8 cellular contexts compared by ENCODE assay signal in the genomic region with DNA sequence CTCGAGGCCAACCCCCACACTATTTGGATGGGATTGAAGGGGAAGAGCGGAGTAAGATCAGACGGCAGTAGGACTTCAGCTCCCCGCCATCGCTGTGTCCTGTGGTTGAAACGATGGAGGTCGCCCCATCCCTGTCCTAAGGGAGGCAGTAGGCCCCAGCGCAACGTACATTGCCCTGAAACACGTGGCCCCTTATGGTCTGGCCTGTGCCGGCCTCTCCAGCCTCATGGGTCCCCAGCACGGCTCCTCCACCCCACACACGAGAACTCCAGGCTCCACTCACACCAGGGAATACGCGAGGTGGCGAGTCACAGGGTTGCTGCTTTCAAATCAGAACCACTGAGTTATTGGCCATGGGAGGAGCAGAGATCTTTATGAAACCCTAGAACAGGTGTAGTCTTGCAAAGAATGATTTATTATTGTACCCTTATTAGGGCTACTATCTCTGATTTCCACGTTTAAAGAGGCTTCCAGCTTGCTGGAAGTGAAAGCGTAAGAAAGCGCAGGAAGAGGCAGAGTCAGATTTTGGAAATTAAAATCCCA. TPM values are rescaled to one million over a fixed set of nuclear protein-coding genes. Genes with fewer than 3 reads are reported as not detected.
DNase-seq lines count a peak whose midpoint lies in the region; ATAC-seq, FAIRE-seq and TF ChIP-seq lines count a peak whose summit lies in the region.

No MANE protein-coding gene starts in this region.

- H3K27ac Mint-ChIP-seq in GM23338 = no peak overlapping the region

- no peak for FAIRE-seq in small intestine (lab: Jason Lieb, UNC)
- FAIRE-seq in urothelium cell line (lab: Jason Lieb, UNC) = no peak

- peak; percentile 68 for ATAC-seq in GM23338
- ATAC-seq in heart left ventricle = peak; percentile 9 to 23 (median 18)
- no peak for ATAC-seq in HG03460 (IDR thresholded peaks at IDR 0.05; ENCODE audit: unreplicated experiment)

- H3K9me2 ChIP-seq in GM23338 (ENCODE audit: insufficient read depth) = no peaks in the 10 kb centered on the region

- peaks cover 11% of the 10 kb centered on the region for H3K4me1 Mint-ChIP-seq in GM23338

- peak overlapping the region; percentile 27 to 90 (median 64) for H3K4me2 ChIP-seq in BLaER1 treated with 17β-estradiol and CSF1 and Interleukin-3, amounts not matched to agents 10 nM and 100 nM
- peak overlapping the region; percentile 35 for H3K4me2 ChIP-seq in GM23338

- H3K4me3 ChIP-seq in BLaER1 treated with 17β-estradiol and CSF1 and Interleukin-3, amounts not matched to agents 10 nM and 100 nM = peak overlapping the region in 9 of 10 experiments; percentile 44 to 95 (median 86); a peak in 14 of 20 replicates
- peak overlapping the region; percentile 6; the same call in 1 of the 2 replicates for H3K4me3 ChIP-seq in GM23338
- H3K4me3 ChIP-seq in SJSA1 = peak overlapping the region; percentile 60
- peak overlapping the region; percentile 12 to 88 (median 71) for H3K4me3 ChIP-seq in heart left ventricle
- H3K4me3 ChIP-seq in small intestine (ENCODE audit: low read depth in 1 of 2, low read length in 2 of 2) = no peak overlapping the region

- no peaks in the 10 kb centered on the region; the same call in 2 of the 3 replicates for H3K9me3 Mint-ChIP-seq in GM23338

- no peak for DNase-seq in GM23338 (ENCODE audit: low spot score)
- DNase-seq in SJSA1 (ENCODE audit: low read depth in 1 of 2, low spot score in 2 of 2) = no peak
- DNase-seq in heart left ventricle = peak in 2 of 5 donors; percentile 23 to 36
- peak; percentile 35 for DNase-seq in small intestine
- DNase-seq in urothelium cell line (ENCODE audit: low spot score) = no peak
- no peak for DNase-seq in stimulated activated CD4-positive, alpha-beta T cell treated with anti-CD3 and anti-CD28 coated beads, Interleukin-12 subunit alpha, Interleukin-12 subunit beta, amount 100 ng/mL, for 4 hours

- H3K27me3 ChIP-seq in BLaER1 treated with 17β-estradiol and CSF1 and Interleukin-3, amounts not matched to agents 10 nM and 100 nM = no peaks in the 10 kb centered on the region
- H3K27me3 ChIP-seq in GM23338 (ENCODE audit: insufficient read depth) (no peaks in the 10 kb centered on the region), SJSA1 (replicated peaks) (no peaks in the 10 kb centered on the region), heart left ventricle (no peaks in the 10 kb centered on the region), small intestine (ENCODE audit: control insufficient read depth in 2 of 2, insufficient read depth in 2 of 2, low read length in 2 of 2) (no peaks in the 10 kb centered on the region)

- H3K36me3 ChIP-seq in BLaER1 treated with 17β-estradiol and CSF1 and Interleukin-3, amounts not matched to agents 10 nM and 100 nM = peaks cover 4 to 33% (median 30%) of the 10 kb centered on the region in 11 experiments; a peak in 21 of 22 replicates
- H3K36me3 ChIP-seq in GM23338 (ENCODE audit: insufficient read depth) (peaks cover 7% of the 10 kb centered on the region; the same call in 1 of the 2 replicates), SJSA1 (peaks cover 28% of the 10 kb centered on the region), heart left ventricle (peaks cover 0 to 13% (median 9%) of the 10 kb centered on the region in 9 donors), small intestine (ENCODE audit: control insufficient read depth in 2 of 2, insufficient read depth in 2 of 2, low read length in 2 of 2) (peaks cover 0 to 2% of the 10 kb centered on the region in 2 donors)

- H3K9ac ChIP-seq in BLaER1 treated with 17β-estradiol and CSF1 and Interleukin-3, amounts not matched to agents 10 nM and 100 nM = peak overlapping the region; percentile 9 to 89 (median 77); a peak in 18 of 22 replicates

- peaks cover 0 to 37% (median 13%) of the 10 kb centered on the region in 11 experiments; a peak in 16 of 22 replicates for H4K20me1 ChIP-seq in BLaER1 treated with 17β-estradiol and CSF1 and Interleukin-3, amounts not matched to agents 10 nM and 100 nM
- peaks cover 10% of the 10 kb centered on the region; the same call in 1 of the 2 replicates for H4K20me1 ChIP-seq in GM23338 (replicated peaks; ENCODE audit: insufficient read depth)

- peaks cover 33% of the 10 kb centered on the region for H3K36me3 Mint-ChIP-seq in GM23338 (ENCODE audit: low read depth)

- H3K4me1 ChIP-seq in BLaER1 treated with 17β-estradiol and CSF1 and Interleukin-3, amounts not matched to agents 10 nM and 100 nM = peaks cover 26 to 46% (median 37%) of the 10 kb centered on the region in 10 experiments
- H3K4me1 ChIP-seq in GM23338 (ENCODE audit: insufficient read depth) (peaks cover 15% of the 10 kb centered on the region), SJSA1 (replicated peaks) (peaks cover 16% of the 10 kb centered on the region), heart left ventricle (peaks cover 0 to 22% (median 13%) of the 10 kb centered on the region in 12 donors), small intestine (ENCODE audit: control insufficient read depth in 2 of 2, insufficient read depth in 1 of 2, low read depth in 1 of 2, low read length in 1 of 2) (peaks cover 0 to 7% of the 10 kb centered on the region in 2 donors)

- intact Hi-C loops in heart left ventricle (cut with DNase I) = loop anchor here in 6 of 10 donors (1.0 to 10.0 kb wide), 6 partner anchors 15 to 202 kb away; a partner anchor contains a TSS

- H3K27ac ChIP-seq in BLaER1 treated with 17β-estradiol and CSF1 and Interleukin-3, amounts not matched to agents 10 nM and 100 nM = peak overlapping the region; percentile 11 to 88 (median 53); a peak in 18 of 22 replicates
- H3K27ac ChIP-seq in GM23338 (ENCODE audit: low read depth) (peak overlapping the region; percentile 56; the same call in 1 of the 2 replicates), SJSA1 (no peak overlapping the region), heart left ventricle (peak overlapping the region in 11 of 12 donors; percentile 24 to 79 (median 69)), small intestine (ENCODE audit: low read depth in 1 of 2, low read length in 1 of 2) (peak overlapping the region; percentile 67 to 74)

- no peaks in the 10 kb centered on the region for H3K9me3 ChIP-seq in BLaER1 treated with 17β-estradiol and CSF1 and Interleukin-3, amounts not matched to agents 10 nM and 100 nM (replicated peaks in 1 of 11)
- H3K9me3 ChIP-seq in SJSA1 (replicated peaks) = no peaks in the 10 kb centered on the region
- no peaks in the 10 kb centered on the region for H3K9me3 ChIP-seq in heart left ventricle
- H3K9me3 ChIP-seq in small intestine (ENCODE audit: control insufficient read depth, low read depth) = no peaks in the 10 kb centered on the region

- TF ChIP-seq CTCF in GM23338 (conservative IDR thresholded peaks at IDR 0.05; ENCODE audit: low read depth in 2 of 2) = peak; percentile 15 to 18; a peak in 3 of 4 replicates
- peak in 7 of 12 donors; percentile 1 to 51 (median 17) for TF ChIP-seq CTCF in heart left ventricle (IDR thresholded peaks at IDR 0.05)

- no peak for TF ChIP-seq POLR2A in heart left ventricle (IDR thresholded peaks at IDR 0.05)

- H3K79me2 ChIP-seq in GM23338 (replicated peaks; ENCODE audit: insufficient read depth) = peaks cover 32% of the 10 kb centered on the region

- WGBS in heart left ventricle, 4 donors = 49 to 58% (median 54%) methylated on average over 19 of the region's 19 CpGs
- WGBS in small intestine, 3 donors = 51 to 59% (median 57%) methylated on average over 17 to 19 of the region's 19 CpGs

- peaks cover 14% of the 10 kb centered on the region for H3K27me3 Mint-ChIP-seq in GM23338 (ENCODE audit: insufficient read depth, low read depth, poor library complexity)

- H3K4me3 Mint-ChIP-seq in GM23338 = no peak overlapping the region

- H2AFZ ChIP-seq in GM23338 = peak overlapping the region; percentile 95

- H3F3A ChIP-seq in GM23338 (replicated peaks; ENCODE audit: low read depth) = peaks cover 11% of the 10 kb centered on the region

RNA-seq across cellular contexts. Expression of a gene that starts 0.7 kb away (rescaled TPM):
- 46.1 and 54.1 TPM in 2 replicates for total RNA-seq in GM23338 (2014; rRNA removed; shearing (Covaris generic))
- polyA plus RNA-seq in GM23338 (2016; fragmentation: Nextera tagmentation; extraction: Ambion mirVana) (51.7 and 58.3 TPM in 2 replicates), heart left ventricle (10 to 100 TPM; 13.8 to 68.7 TPM), small intestine (100 to 1,000 TPM in 1 of 3 donors, 10 to 100 TPM in 2; 58.4 to 116 (median 59.5) TPM)
- 10.5 and 31.6 TPM in 2 replicates for total RNA-seq in SJSA1 (2014; rRNA removed; shearing (Covaris generic))
- total RNA-seq in heart left ventricle = 10 to 100 TPM; 18.9 to 32.6 (median 28.4) TPM

RNA-seq across cellular contexts. Expression of a gene that starts 15.2 kb away (rescaled TPM):
- 35.2 and 43.0 TPM in 2 replicates for total RNA-seq in GM23338 (2014; rRNA removed; shearing (Covaris generic))
- 27.3 and 29.7 TPM in 2 replicates for polyA plus RNA-seq in GM23338 (2016; fragmentation: Nextera tagmentation; extraction: Ambion mirVana)
- 4.3 and 8.2 TPM in 2 replicates for total RNA-seq in SJSA1 (2014; rRNA removed; shearing (Covaris generic))
- 10 to 100 TPM; 15.1 to 46.2 (median 30.0) TPM for total RNA-seq in heart left ventricle
- 10 to 100 TPM; 18.9 to 62.8 TPM for polyA plus RNA-seq in heart left ventricle
- 100 to 1,000 TPM in 2 of 3 donors, 10 to 100 TPM in 1; 76.9 to 349 (median 231) TPM for polyA plus RNA-seq in small intestine

RNA-seq across cellular contexts. Expression of a gene that starts 23.1 kb away (rescaled TPM):
- total RNA-seq in GM23338 (2014; rRNA removed; shearing (Covaris generic)) = 12.0 and 16.1 TPM in 2 replicates
- polyA plus RNA-seq in GM23338 (2016; fragmentation: Nextera tagmentation; extraction: Ambion mirVana) (10.8 and 12.7 TPM in 2 replicates), heart left ventricle (10 to 100 TPM in 1 of 2 donors, 1 to 10 TPM in 1; 4.4 to 13.6 TPM), small intestine (1 to 10 TPM; 2.5 to 5.3 (median 3.2) TPM)
- total RNA-seq in SJSA1 (2014; rRNA removed; shearing (Covaris generic)) = 27.0 and 51.8 TPM in 2 replicates
- 10 to 100 TPM in 2 of 9 donors, 1 to 10 TPM in 7; 4.8 to 18.8 (median 6.8) TPM for total RNA-seq in heart left ventricle

RNA-seq across cellular contexts. Expression of a gene that starts 35.3 kb away (rescaled TPM):
- total RNA-seq in GM23338 (2014; rRNA removed; shearing (Covaris generic)) = 37.9 and 44.3 TPM in 2 replicates
- polyA plus RNA-seq in GM23338 (2016; fragmentation: Nextera tagmentation; extraction: Ambion mirVana) (4.8 and 6.2 TPM in 2 replicates), heart left ventricle (10 to 100 TPM in 1 of 2 donors, 1 to 10 TPM in 1; 3.1 to 11.0 TPM), small intestine (1 to 10 TPM; 1.6 to 7.0 (median 1.8) TPM)
- 9.6 and 17.3 TPM in 2 replicates for total RNA-seq in SJSA1 (2014; rRNA removed; shearing (Covaris generic))
- 10 to 100 TPM in 1 of 9 donors, 1 to 10 TPM in 8; 4.1 to 10.3 (median 5.9) TPM for total RNA-seq in heart left ventricle

RNA-seq across cellular contexts. Expression of a gene that starts 42.0 kb away (rescaled TPM):
- 0.07 TPM in 1 of 2 replicates, not detected in the other for total RNA-seq in GM23338 (2014; rRNA removed; shearing (Covaris generic))
- polyA plus RNA-seq in GM23338 (2016; fragmentation: Nextera tagmentation; extraction: Ambion mirVana) (0.05 and 0.43 TPM in 2 replicates), heart left ventricle (1 to 10 TPM in 1 of 2 donors, under 1 TPM in 1; 0.47 to 1.3 TPM), small intestine (1 to 10 TPM; 1.1 to 2.8 (median 2.4) TPM)
- total RNA-seq in SJSA1 (2014; rRNA removed; shearing (Covaris generic)) = not detected in 2 replicates
- total RNA-seq in heart left ventricle = 10 to 100 TPM in 2 of 9 donors, 1 to 10 TPM in 4, under 1 TPM in 3; 0.25 to 29.5 (median 1.8) TPM

Comparison
In these comparisons a context has a peak if more than half of its experiments do, and no peak if none do; other contexts are left out.
1. H3K4me3 ChIP-seq: peak in BLaER1 treated with 17β-estradiol and CSF1 and Interleukin-3, amounts not matched to agents 10 nM and 100 nM (9 of 10), GM23338 (single experiment), SJSA1 (single experiment) and heart left ventricle (12 of 12); none in small intestine (0 of 2).